7 cellular contexts compared by ENCODE assay signal in genomic region chr14:90922141-90922540, GRCh38.
"Had no signal": no experiment of that assay in that cellular context is flagged by ENCODE, and none has a peak within 500 bp of the region (broad histone marks: within the 10 kb centered on the region; RNA-seq: fewer than 3 reads in every experiment).

No MANE protein-coding gene starts in this region.

- ATAC-seq: HepG2, K562 had no signal

- H3K9me3 Mint-ChIP-seq: IgD-negative memory B cell had no signal

- H3K4me3 ChIP-seq: K562 had no signal

- FAIRE-seq: HepG2, HTR-8/SVneo, K562 had no signal

- DNase-seq: IMR-90, KBM-7 had no signal

- H3K27ac ChIP-seq: HL-60 had no signal

- H3K27ac Mint-ChIP-seq: IgD-negative memory B cell had no signal

- H3K27me3 Mint-ChIP-seq: IgD-negative memory B cell had no signal

- H3K4me3 Mint-ChIP-seq: IgD-negative memory B cell had no signal

- H3K4me1 Mint-ChIP-seq: IgD-negative memory B cell had no signal
